ENCODE assay signal across 1 cellular context in the genomic region with DNA sequence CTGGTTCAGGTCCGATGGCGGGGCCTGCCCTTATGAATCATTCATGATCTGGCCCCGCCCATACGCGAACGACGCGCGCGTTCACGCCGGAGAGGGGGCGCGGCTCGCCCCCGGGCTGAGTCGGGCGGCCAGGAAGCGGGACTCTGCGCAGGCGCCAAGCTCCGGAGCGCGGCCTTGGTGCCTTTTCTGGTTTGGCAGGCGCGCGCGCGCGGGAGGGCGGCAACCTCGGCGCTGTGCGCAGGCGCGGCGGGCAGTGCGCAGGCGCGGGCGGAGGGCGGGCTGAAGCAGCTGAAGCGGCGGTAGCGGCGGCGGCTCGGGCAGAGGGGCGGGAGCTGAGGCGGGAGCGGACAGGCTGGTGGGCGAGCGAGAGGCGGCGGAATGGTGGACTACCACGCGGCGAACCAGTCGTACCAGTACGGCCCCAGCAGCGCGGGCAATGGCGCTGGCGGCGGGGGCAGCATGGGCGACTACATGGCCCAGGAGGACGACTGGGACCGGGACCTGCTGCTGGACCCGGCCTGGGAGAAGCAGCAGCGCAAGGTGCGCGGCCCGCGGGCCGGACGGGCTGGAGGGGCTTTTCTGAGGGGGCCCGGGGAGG.
TF ChIP-seq lines count a peak whose summit lies in the region.

TSS of gene ACTN4 (plus strand) at position 282 of the 598 bp plus-strand sequence. CDS start at position 379, 97 bp downstream.

TF ChIP-seq in GM12878, 131 proteins besides CTCF, POLR2A, EP300 and RAD21 (continued from another document):
- TF ChIP-seq, protein P1, sequence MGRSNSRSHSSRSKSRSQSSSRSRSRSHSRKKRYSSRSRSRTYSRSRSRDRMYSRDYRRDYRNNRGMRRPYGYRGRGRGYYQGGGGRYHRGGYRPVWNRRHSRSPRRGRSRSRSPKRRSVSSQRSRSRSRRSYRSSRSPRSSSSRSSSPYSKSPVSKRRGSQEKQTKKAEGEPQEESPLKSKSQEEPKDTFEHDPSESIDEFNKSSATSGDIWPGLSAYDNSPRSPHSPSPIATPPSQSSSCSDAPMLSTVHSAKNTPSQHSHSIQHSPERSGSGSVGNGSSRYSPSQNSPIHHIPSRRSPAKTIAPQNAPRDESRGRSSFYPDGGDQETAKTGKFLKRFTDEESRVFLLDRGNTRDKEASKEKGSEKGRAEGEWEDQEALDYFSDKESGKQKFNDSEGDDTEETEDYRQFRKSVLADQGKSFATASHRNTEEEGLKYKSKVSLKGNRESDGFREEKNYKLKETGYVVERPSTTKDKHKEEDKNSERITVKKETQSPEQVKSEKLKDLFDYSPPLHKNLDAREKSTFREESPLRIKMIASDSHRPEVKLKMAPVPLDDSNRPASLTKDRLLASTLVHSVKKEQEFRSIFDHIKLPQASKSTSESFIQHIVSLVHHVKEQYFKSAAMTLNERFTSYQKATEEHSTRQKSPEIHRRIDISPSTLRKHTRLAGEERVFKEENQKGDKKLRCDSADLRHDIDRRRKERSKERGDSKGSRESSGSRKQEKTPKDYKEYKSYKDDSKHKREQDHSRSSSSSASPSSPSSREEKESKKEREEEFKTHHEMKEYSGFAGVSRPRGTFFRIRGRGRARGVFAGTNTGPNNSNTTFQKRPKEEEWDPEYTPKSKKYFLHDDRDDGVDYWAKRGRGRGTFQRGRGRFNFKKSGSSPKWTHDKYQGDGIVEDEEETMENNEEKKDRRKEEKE (IDR thresholded peaks at IDR 0.05) = no peak
- no peak for TF ChIP-seq HDGF (IDR thresholded peaks at IDR 0.05)
- no peak for TF ChIP-seq NR2C2 (IDR thresholded peaks at IDR 0.05; ENCODE audit: borderline replicate concordance, control insufficient read depth, insufficient read length, low read depth)
- TF ChIP-seq POLR2AphosphoS2 (IDR thresholded peaks at IDR 0.05; ENCODE audit: low read depth, low read length) = peak; percentile 93; the same call in 1 of the 2 replicates
- TF ChIP-seq RELB (IDR thresholded peaks at IDR 0.05; ENCODE audit: low read depth) = no peak
- no peak for TF ChIP-seq MYB (IDR thresholded peaks at IDR 0.05; ENCODE audit: borderline replicate concordance, low read depth, low read length)
- 0 out of 2 replicates have a peak, but pooled peaks have one; percentile 21 for TF ChIP-seq TCF3 (IDR thresholded peaks at IDR 0.05; ENCODE audit: borderline replicate concordance, insufficient read depth, low read depth, low read length)
- peak; percentile 53 for TF ChIP-seq RELA (IDR thresholded peaks at IDR 0.05; ENCODE audit: borderline replicate concordance, partially characterized antibody)
- TF ChIP-seq, protein P2, sequence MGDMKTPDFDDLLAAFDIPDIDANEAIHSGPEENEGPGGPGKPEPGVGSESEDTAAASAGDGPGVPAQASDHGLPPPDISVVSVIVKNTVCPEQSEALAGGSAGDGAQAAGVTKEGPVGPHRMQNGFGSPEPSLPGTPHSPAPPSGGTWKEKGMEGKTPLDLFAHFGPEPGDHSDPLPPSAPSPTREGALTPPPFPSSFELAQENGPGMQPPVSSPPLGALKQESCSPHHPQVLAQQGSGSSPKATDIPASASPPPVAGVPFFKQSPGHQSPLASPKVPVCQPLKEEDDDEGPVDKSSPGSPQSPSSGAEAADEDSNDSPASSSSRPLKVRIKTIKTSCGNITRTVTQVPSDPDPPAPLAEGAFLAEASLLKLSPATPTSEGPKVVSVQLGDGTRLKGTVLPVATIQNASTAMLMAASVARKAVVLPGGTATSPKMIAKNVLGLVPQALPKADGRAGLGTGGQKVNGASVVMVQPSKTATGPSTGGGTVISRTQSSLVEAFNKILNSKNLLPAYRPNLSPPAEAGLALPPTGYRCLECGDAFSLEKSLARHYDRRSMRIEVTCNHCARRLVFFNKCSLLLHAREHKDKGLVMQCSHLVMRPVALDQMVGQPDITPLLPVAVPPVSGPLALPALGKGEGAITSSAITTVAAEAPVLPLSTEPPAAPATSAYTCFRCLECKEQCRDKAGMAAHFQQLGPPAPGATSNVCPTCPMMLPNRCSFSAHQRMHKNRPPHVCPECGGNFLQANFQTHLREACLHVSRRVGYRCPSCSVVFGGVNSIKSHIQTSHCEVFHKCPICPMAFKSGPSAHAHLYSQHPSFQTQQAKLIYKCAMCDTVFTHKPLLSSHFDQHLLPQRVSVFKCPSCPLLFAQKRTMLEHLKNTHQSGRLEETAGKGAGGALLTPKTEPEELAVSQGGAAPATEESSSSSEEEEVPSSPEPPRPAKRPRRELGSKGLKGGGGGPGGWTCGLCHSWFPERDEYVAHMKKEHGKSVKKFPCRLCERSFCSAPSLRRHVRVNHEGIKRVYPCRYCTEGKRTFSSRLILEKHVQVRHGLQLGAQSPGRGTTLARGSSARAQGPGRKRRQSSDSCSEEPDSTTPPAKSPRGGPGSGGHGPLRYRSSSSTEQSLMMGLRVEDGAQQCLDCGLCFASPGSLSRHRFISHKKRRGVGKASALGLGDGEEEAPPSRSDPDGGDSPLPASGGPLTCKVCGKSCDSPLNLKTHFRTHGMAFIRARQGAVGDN (IDR thresholded peaks at IDR 0.05) = peak; percentile 83
- peak; percentile 78; the same call in 1 of the 2 replicates for TF ChIP-seq SMAD5 (IDR thresholded peaks at IDR 0.05; ENCODE audit: low read depth)
- TF ChIP-seq ZNF274 (IDR thresholded peaks at IDR 0.05; ENCODE audit: insufficient read depth, insufficient read length) = no peak
- TF ChIP-seq NKRF (conservative IDR thresholded peaks at IDR 0.05) = peak; percentile 96
- TF ChIP-seq IKZF1 (conservative IDR thresholded peaks at IDR 0.05) = peak; percentile 100
- TF ChIP-seq E2F4 (IDR thresholded peaks at IDR 0.05; ENCODE audit: low read depth, low read length) = peak; percentile 60
- TF ChIP-seq, protein P3, sequence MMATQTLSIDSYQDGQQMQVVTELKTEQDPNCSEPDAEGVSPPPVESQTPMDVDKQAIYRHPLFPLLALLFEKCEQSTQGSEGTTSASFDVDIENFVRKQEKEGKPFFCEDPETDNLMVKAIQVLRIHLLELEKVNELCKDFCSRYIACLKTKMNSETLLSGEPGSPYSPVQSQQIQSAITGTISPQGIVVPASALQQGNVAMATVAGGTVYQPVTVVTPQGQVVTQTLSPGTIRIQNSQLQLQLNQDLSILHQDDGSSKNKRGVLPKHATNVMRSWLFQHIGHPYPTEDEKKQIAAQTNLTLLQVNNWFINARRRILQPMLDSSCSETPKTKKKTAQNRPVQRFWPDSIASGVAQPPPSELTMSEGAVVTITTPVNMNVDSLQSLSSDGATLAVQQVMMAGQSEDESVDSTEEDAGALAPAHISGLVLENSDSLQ (IDR thresholded peaks at IDR 0.05) = 0 out of 2 replicates have a peak, but pooled peaks have one; percentile 21
- TF ChIP-seq PAX5 (IDR thresholded peaks at IDR 0.05; ENCODE audit: borderline replicate concordance, low read depth, low read length) = peak; percentile 32; the same call in 1 of the 2 replicates
- TF ChIP-seq SP1 (IDR thresholded peaks at IDR 0.05; ENCODE audit: low read depth, low read length) = peak; percentile 69
- TF ChIP-seq MXI1 (IDR thresholded peaks at IDR 0.05; ENCODE audit: low read depth, low read length) = peak; percentile 65; the same call in 1 of the 2 replicates
- 0 out of 2 replicates have a peak, but pooled peaks have one; percentile 53 for TF ChIP-seq SMARCA5 (IDR thresholded peaks at IDR 0.05)
- peak; percentile 97 for TF ChIP-seq BACH1 (IDR thresholded peaks at IDR 0.05; ENCODE audit: borderline replicate concordance)
- TF ChIP-seq POLR2AphosphoS5 (IDR thresholded peaks at IDR 0.05; ENCODE audit: low read length) = peak; percentile 92
- TF ChIP-seq ASH2L (IDR thresholded peaks at IDR 0.05; ENCODE audit: borderline replicate concordance, low read depth) = no peak
- 0 out of 2 replicates have a peak, but pooled peaks have one; percentile 24 for TF ChIP-seq REST (IDR thresholded peaks at IDR 0.05; ENCODE audit: low read depth, low read length)
- TF ChIP-seq RB1 (IDR thresholded peaks at IDR 0.05; ENCODE audit: borderline replicate concordance) = peak; percentile 96
- no peak for TF ChIP-seq NFIC (IDR thresholded peaks at IDR 0.05; ENCODE audit: low read depth, low read length)
- TF ChIP-seq SIN3A (IDR thresholded peaks at IDR 0.05; ENCODE audit: low read depth, low read length) = peak; percentile 91
- TF ChIP-seq CREB1 (IDR thresholded peaks at IDR 0.05; ENCODE audit: low read depth) = 0 out of 2 replicates have a peak, but pooled peaks have one; percentile 22
- peak; percentile 83 for TF ChIP-seq DPF2 (IDR thresholded peaks at IDR 0.05)
- TF ChIP-seq, protein P4, sequence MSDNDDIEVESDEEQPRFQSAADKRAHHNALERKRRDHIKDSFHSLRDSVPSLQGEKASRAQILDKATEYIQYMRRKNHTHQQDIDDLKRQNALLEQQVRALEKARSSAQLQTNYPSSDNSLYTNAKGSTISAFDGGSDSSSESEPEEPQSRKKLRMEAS (IDR thresholded peaks at IDR 0.05; ENCODE audit: low read depth, low read length) = peak; percentile 48; the same call in 1 of the 2 replicates
- peak; percentile 76; the same call in 2 of the 3 replicates for TF ChIP-seq POU2F2 (IDR thresholded peaks at IDR 0.05; ENCODE audit: borderline replicate concordance, low read depth, low read length)
- TF ChIP-seq YY1 (IDR thresholded peaks at IDR 0.05; ENCODE audit: low read depth, low read length) = peak; percentile 80
- 0 out of 4 replicates have a peak, but pooled peaks of 1 of the 2 experiments have one; percentile 46 for TF ChIP-seq SRF (IDR thresholded peaks at IDR 0.05; ENCODE audit: low read depth in 2 of 2, low read length in 2 of 2)
- no peak for TF ChIP-seq BRCA1 (IDR thresholded peaks at IDR 0.05; ENCODE audit: low read depth, low read length)
- TF ChIP-seq, protein P5, sequence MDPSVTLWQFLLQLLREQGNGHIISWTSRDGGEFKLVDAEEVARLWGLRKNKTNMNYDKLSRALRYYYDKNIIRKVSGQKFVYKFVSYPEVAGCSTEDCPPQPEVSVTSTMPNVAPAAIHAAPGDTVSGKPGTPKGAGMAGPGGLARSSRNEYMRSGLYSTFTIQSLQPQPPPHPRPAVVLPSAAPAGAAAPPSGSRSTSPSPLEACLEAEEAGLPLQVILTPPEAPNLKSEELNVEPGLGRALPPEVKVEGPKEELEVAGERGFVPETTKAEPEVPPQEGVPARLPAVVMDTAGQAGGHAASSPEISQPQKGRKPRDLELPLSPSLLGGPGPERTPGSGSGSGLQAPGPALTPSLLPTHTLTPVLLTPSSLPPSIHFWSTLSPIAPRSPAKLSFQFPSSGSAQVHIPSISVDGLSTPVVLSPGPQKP (IDR thresholded peaks at IDR 0.05; ENCODE audit: low read depth, low read length) = 0 out of 2 replicates have a peak, but pooled peaks have one; percentile 4
